ENCODE assay signal across 8 cellular contexts in genomic region chr5:296954-297353, GRCh38. TPM values are rescaled to one million over a fixed set of nuclear protein-coding genes. Genes with fewer than 3 reads are reported as not detected.
DNase-seq lines count a peak whose midpoint lies in the region; ATAC-seq, FAIRE-seq and TF ChIP-seq lines count a peak whose summit lies in the region.
"Not testable (repeated sequence)": the region's sequence is repeated elsewhere in the genome, so short reads cannot be mapped to it uniquely, and the experiment has no call there.

No MANE protein-coding gene starts in this region.

- H3K79me2 ChIP-seq in K562 (ENCODE audit: control insufficient read depth, insufficient read depth, low read length), result not testable (repeated sequence)

- H3K4me3 Mint-ChIP-seq in T-helper 2 cell treated with Interferon-gamma antibody and Interleukin-4, amounts not matched to agents 5 μg/mL and 100 μg/mL, for 36 hours, result peak overlapping the region; percentile 43
- peak overlapping the region; percentile 50 for H3K4me3 Mint-ChIP-seq in activated T-helper 17 cell treated with anti-CD3 and anti-CD28 coated beads, Interleukin-2, amount 50 U/mL, for 72 hours

- 57% methylated on average over 14 of the region's 16 CpGs for WGBS in K562 (ENCODE audit: insufficient coverage, low coverage, missing lambda C conversion rate)
- 81% methylated on average over 15 of the region's 16 CpGs for WGBS in right cardiac atrium

- H3K27me3 ChIP-seq in K562 (ENCODE audit: control insufficient read depth in 2 of 2, insufficient read depth in 2 of 2, low read length in 2 of 2); right cardiac atrium (ENCODE audit: control insufficient read depth, insufficient read depth): not testable (repeated sequence)

- BruUV-seq in K562 (replicated peaks; lab: Mats Ljungman, UMichigan), result not testable (repeated sequence)

- not testable (repeated sequence) for H3K9me3 ChIP-seq in K562 (replicated peaks; ENCODE audit: control insufficient read depth, insufficient read depth, low read depth, low read length); right cardiac atrium (ENCODE audit: control insufficient read depth, low read length)

- H3K9ac ChIP-seq in K562 (ENCODE audit: insufficient read depth in 1 of 2, low read depth in 2 of 2, low read length in 2 of 2), result not testable (repeated sequence)

- not testable (repeated sequence) for H3K9me3 Mint-ChIP-seq in T-helper 2 cell treated with Interferon-gamma antibody and Interleukin-4, amounts not matched to agents 5 μg/mL and 100 μg/mL, for 36 hours; activated T-helper 17 cell treated with anti-CD3 and anti-CD28 coated beads, Interleukin-2, amount 50 U/mL, for 72 hours

- FAIRE-seq in K562 (lab: Jason Lieb, UNC), result not testable (repeated sequence)

- not testable (repeated sequence) for H3K27me3 Mint-ChIP-seq in T-helper 2 cell treated with Interferon-gamma antibody and Interleukin-4, amounts not matched to agents 5 μg/mL and 100 μg/mL, for 36 hours (ENCODE audit: low read depth); activated T-helper 17 cell treated with anti-CD3 and anti-CD28 coated beads, Interleukin-2, amount 50 U/mL, for 72 hours

- not testable (repeated sequence) for H3K4me3 ChIP-seq in K562; right cardiac atrium (ENCODE audit: low read length)

- TF ChIP-seq POLR2A in K562 (conservative IDR thresholded peaks at IDR 0.05), result not testable (repeated sequence)

- POLR2A ChIA-PET in K562 (lab: Yijun Ruan, JAX), result not testable (repeated sequence)

- not testable (repeated sequence) for TF ChIP-seq EP300 in K562 (IDR thresholded peaks at IDR 0.05; ENCODE audit: low read length)

- not testable (repeated sequence) for H4K20me1 ChIP-seq in K562 (replicated peaks; ENCODE audit: control insufficient read depth, insufficient read depth, low read length)

- not testable (repeated sequence) for H3K4me2 ChIP-seq in K562 (ENCODE audit: insufficient read depth, low read length)

- CTCF ChIA-PET in K562 (lab: Yijun Ruan, JAX; ENCODE audit: low intra/inter-chr PET ratio), result not testable (repeated sequence)

- in situ Hi-C loops in K562 (cut with MboI), result not testable (repeated sequence)

- H3K36me3 Mint-ChIP-seq in T-helper 2 cell treated with Interferon-gamma antibody and Interleukin-4, amounts not matched to agents 5 μg/mL and 100 μg/mL, for 36 hours (ENCODE audit: low read depth), result peaks cover 19% of the 10 kb centered on the region
- peaks cover 12% of the 10 kb centered on the region for H3K36me3 Mint-ChIP-seq in activated T-helper 17 cell treated with anti-CD3 and anti-CD28 coated beads, Interleukin-2, amount 50 U/mL, for 72 hours (ENCODE audit: low read depth)

- not testable (repeated sequence) for H2AFZ ChIP-seq in K562 (ENCODE audit: low read depth, low read length)

- not testable (repeated sequence) for TF ChIP-seq RAD21 in K562 (CRISPR knock-in tag; conservative IDR thresholded peaks at IDR 0.05 in 1 of 2, IDR thresholded peaks at IDR 0.05 in 1 of 2)

- intact Hi-C loops in K562 (cut with micrococcal nuclease); right cardiac atrium (cut with DNase I): not testable (repeated sequence)

- peaks cover 19% of the 10 kb centered on the region for H3K4me1 Mint-ChIP-seq in T-helper 2 cell treated with Interferon-gamma antibody and Interleukin-4, amounts not matched to agents 5 μg/mL and 100 μg/mL, for 36 hours (ENCODE audit: low read depth)
- H3K4me1 Mint-ChIP-seq in activated T-helper 17 cell treated with anti-CD3 and anti-CD28 coated beads, Interleukin-2, amount 50 U/mL, for 72 hours, result peaks cover 19% of the 10 kb centered on the region

- H3K27ac ChIP-seq in K562 (ENCODE audit: extremely low read depth, low read depth, low read length); right cardiac atrium (ENCODE audit: low read length): not testable (repeated sequence)

- H3K27ac Mint-ChIP-seq in T-helper 2 cell treated with Interferon-gamma antibody and Interleukin-4, amounts not matched to agents 5 μg/mL and 100 μg/mL, for 36 hours; activated T-helper 17 cell treated with anti-CD3 and anti-CD28 coated beads, Interleukin-2, amount 50 U/mL, for 72 hours: not testable (repeated sequence)

- not testable (repeated sequence) for H3K36me3 ChIP-seq in K562 (ENCODE audit: control insufficient read depth, insufficient read depth, low read length)

- H3K4me1 ChIP-seq in K562 (replicated peaks in 1 of 2; ENCODE audit: control insufficient read depth in 2 of 2, insufficient read depth in 2 of 2, low read length in 2 of 2); right cardiac atrium (ENCODE audit: control insufficient read depth, insufficient read depth, low read length): not testable (repeated sequence)

- TF ChIP-seq CTCF in K562 (IDR thresholded peaks at IDR 0.05 in 2 of 3, conservative IDR thresholded peaks at IDR 0.05 in 1 of 3; ENCODE audit: insufficient read depth in 2 of 3, low read depth in 1 of 3, low read length in 3 of 3); omental fat pad (IDR thresholded peaks at IDR 0.05): not testable (repeated sequence)

- not testable (repeated sequence) for H3K9me1 ChIP-seq in K562 (ENCODE audit: control insufficient read depth, insufficient read depth, low read length)

- ATAC-seq in activated T-helper 17 cell treated with anti-CD3 and anti-CD28 coated beads, Interleukin-2, amount 50 U/mL, for 72 hours (replicated peaks), result peak; percentile 93
- peak; percentile 37; the same call in 1 of the 3 replicates for ATAC-seq in K562
- peak; percentile 51 to 52 for ATAC-seq in right cardiac atrium
- ATAC-seq in omental fat pad (ENCODE audit: low FRiP score), result peak; percentile 92

- DNase-seq in AG08396 (ENCODE audit: low spot score) (peak; percentile 58), GM04504 (ENCODE audit: low read depth) (peak; percentile 21), NCI-H226 (peak; percentile 95)
- DNase-seq in T-helper 2 cell treated with Interferon-gamma antibody and Interleukin-4, amounts not matched to agents 5 μg/mL and 100 μg/mL, for 36 hours (ENCODE audit: low spot score), result peak; percentile 29
- DNase-seq in K562 (ENCODE audit: extremely low read depth in 1 of 4, low spot score in 3 of 4); right cardiac atrium; omental fat pad (ENCODE audit: low spot score): not testable (repeated sequence)

TF ChIP-seq in K562, 482 proteins besides CTCF, POLR2A, EP300 and RAD21 (continues in another document):
- 0 out of 4 replicates have a peak, but pooled peaks of 1 of the 2 experiments have one; percentile 34 for TF ChIP-seq HDAC1 (IDR thresholded peaks at IDR 0.05)
- peak in 1 of 2 experiments; percentile 35; a peak in 1 of 4 replicates for TF ChIP-seq RCOR1 (IDR thresholded peaks at IDR 0.05; ENCODE audit: borderline replicate concordance in 1 of 2, low read depth in 2 of 2, low read length in 2 of 2)

RNA-seq across cellular contexts. Expression of gene AHRR, which starts 24.6 kb away (rescaled TPM):
- total RNA-seq in activated T-helper 17 cell treated with anti-CD3 and anti-CD28 coated beads, Interleukin-2, amount 50 U/mL, for 72 hours, result 10 to 100 TPM; 49.5 to 78.1 TPM
- 2.8 and 5.5 TPM in 2 replicates for total RNA-seq in K562 (2011; cell fraction: chromatin; rRNA removed; ENCODE audit: low replicate concordance)
- total RNA-seq in K562 (2011; cell fraction: nucleolus; rRNA removed), result 2.1 and 3.2 TPM in 2 replicates
- total RNA-seq in K562 (2011; cell fraction: nucleoplasm; rRNA removed), result 0.99 and 1.4 TPM in 2 replicates
- total RNA-seq in K562 (2014; rRNA removed) (0.82 and 1.1 TPM in 2 replicates), K562 (2014; rRNA removed; fragmentation: Illumina TruSeq; extraction: Trizol) (0.18 and 0.61 TPM in 2 replicates), K562 (2015; rRNA removed; fragmentation: Illumina TruSeq; extraction: Trizol) (1.2 TPM in 2 replicates), K562 (2021) (1.6 and 1.8 TPM in 2 replicates), right cardiac atrium (1 to 10 TPM in 2 of 4 donors, under 1 TPM in 2; 0.17 to 3.7 (median 1.6) TPM), omental fat pad (1 to 10 TPM in 2 of 4 donors, under 1 TPM in 2; 0.25 to 2.2 (median 1.6) TPM)
- polyA plus RNA-seq in K562 (2011; rRNA removed) (0.68 and 1.3 TPM in 2 replicates), K562 (2014; fragmentation: Illumina TruSeq; extraction: Trizol) (0.43 and 0.72 TPM in 2 replicates), K562 (2014; fragmentation: Nextera tagmentation; extraction: Ambion mirVana) (under 1 TPM in 1 of 2 experiments, not detected in 1; 0.06 TPM), K562 (2014; rRNA removed) (0.89 and 1.8 TPM in 2 replicates), right cardiac atrium (0.41 TPM)
- 0.88 and 1.8 TPM in 2 replicates for polyA plus RNA-seq in K562 (2011; cell fraction: cytosol; rRNA removed)
- polyA plus RNA-seq in K562 (2011; cell fraction: nucleus; rRNA removed), result 5.4 and 7.4 TPM in 2 replicates
- polyA plus RNA-seq in K562 (2012), result 1.6 and 4.2 TPM in 2 replicates
- polyA minus RNA-seq in K562 (2011; rRNA and poly(A)+ RNA removed), result 0.15 and 0.91 TPM in 2 replicates
- 0.76 and 1.3 TPM in 2 replicates for polyA minus RNA-seq in K562 (2011; cell fraction: cytosol; rRNA and poly(A)+ RNA removed)
- 2.3 and 2.9 TPM in 2 replicates for polyA minus RNA-seq in K562 (2011; cell fraction: nucleus; rRNA and poly(A)+ RNA removed)

RNA-seq across cellular contexts. Expression of gene PDCD6, which starts 25.5 kb away (rescaled TPM):
- total RNA-seq in activated T-helper 17 cell treated with anti-CD3 and anti-CD28 coated beads, Interleukin-2, amount 50 U/mL, for 72 hours, result 10 to 100 TPM; 64.5 to 83.0 TPM
- total RNA-seq in K562 (2011; cell fraction: chromatin; rRNA removed; ENCODE audit: low replicate concordance), result 308 and 309 TPM in 2 replicates
- 184 and 199 TPM in 2 replicates for total RNA-seq in K562 (2011; cell fraction: nucleolus; rRNA removed)
- 242 and 272 TPM in 2 replicates for total RNA-seq in K562 (2011; cell fraction: nucleoplasm; rRNA removed)
- total RNA-seq in K562 (2014; rRNA removed) (197 and 226 TPM in 2 replicates), K562 (2014; rRNA removed; fragmentation: Illumina TruSeq; extraction: Trizol) (196 and 217 TPM in 2 replicates), K562 (2015; rRNA removed; fragmentation: Illumina TruSeq; extraction: Trizol) (187 and 193 TPM in 2 replicates), K562 (2021) (148 and 156 TPM in 2 replicates), right cardiac atrium (10 to 100 TPM; 29.7 to 41.8 (median 36.7) TPM), omental fat pad (10 to 100 TPM; 69.0 to 92.2 (median 78.3) TPM)
- polyA plus RNA-seq in K562 (2011; rRNA removed) (350 and 487 TPM in 2 replicates), K562 (2014; fragmentation: Illumina TruSeq; extraction: Trizol) (192 and 199 TPM in 2 replicates), K562 (2014; fragmentation: Nextera tagmentation; extraction: Ambion mirVana) (10 to 100 TPM; 36.4 to 50.0 TPM), K562 (2014; rRNA removed) (231 and 257 TPM in 2 replicates), right cardiac atrium (61.0 TPM)
- polyA plus RNA-seq in K562 (2011; cell fraction: cytosol; rRNA removed), result 426 and 451 TPM in 2 replicates
- 307 and 341 TPM in 2 replicates for polyA plus RNA-seq in K562 (2011; cell fraction: nucleus; rRNA removed)
- polyA plus RNA-seq in K562 (2012), result 174 and 212 TPM in 2 replicates
- 195 and 295 TPM in 2 replicates for polyA minus RNA-seq in K562 (2011; rRNA and poly(A)+ RNA removed)
- polyA minus RNA-seq in K562 (2011; cell fraction: cytosol; rRNA and poly(A)+ RNA removed), result 84.1 and 88.1 TPM in 2 replicates
- 71.5 and 88.4 TPM in 2 replicates for polyA minus RNA-seq in K562 (2011; cell fraction: nucleus; rRNA and poly(A)+ RNA removed)

Comparison
In these comparisons a context has a peak if more than half of its experiments do, and no peak if none do; other contexts are left out.
1. ATAC-seq: peak in every context shown above with its lines; median percentile 93 in activated T-helper 17 cell treated with anti-CD3 and anti-CD28 coated beads, Interleukin-2, amount 50 U/mL, for 72 hours; 92 in omental fat pad; 52 in right cardiac atrium; 37 in K562.
2. RNA of gene AHRR, which starts 24.6 kb away (total RNA-seq): 49.5 to 78.1 TPM in activated T-helper 17 cell treated with anti-CD3 and anti-CD28 coated beads, Interleukin-2, amount 50 U/mL, for 72 hours; 0.17 to 3.7 TPM in right cardiac atrium, 0.25 to 2.2 TPM in omental fat pad and 0.18 to 5.5 TPM in K562; every median in the first group is over 4 times any median in the second.